ENCODE assay signal across 9 cellular contexts in genomic region chr12:100987552-100988277, GRCh38.
DNase-seq lines count a peak whose midpoint lies in the region; ATAC-seq and TF ChIP-seq lines count a peak whose summit lies in the region.
"Had no signal": no experiment of that assay in that cellular context is flagged by ENCODE, and none has a peak within 500 bp of the region (broad histone marks: within the 10 kb centered on the region; RNA-seq: fewer than 3 reads in every experiment).

No MANE protein-coding gene starts in this region.

- peak; percentile 96 for ATAC-seq in GM18498 (IDR thresholded peaks at IDR 0.05; ENCODE audit: unreplicated experiment)
- peak; percentile 95 for ATAC-seq in HG02588 (IDR thresholded peaks at IDR 0.05; ENCODE audit: unreplicated experiment)
- ATAC-seq in activated naive CD8-positive, alpha-beta T cell treated with anti-CD3 and anti-CD28 coated beads, Interleukin-2, amount 50 U/mL, for 24 hours: peak; percentile 28

- H3K4me1 ChIP-seq in mesodermal cell (ENCODE audit: control insufficient read depth, insufficient read depth, low read length, poor library complexity, severe bottlenecking): peaks cover 22% of the 10 kb centered on the region

- no peak overlapping the region for H3K4me3 Mint-ChIP-seq in activated naive CD8-positive, alpha-beta T cell treated with anti-CD3 and anti-CD28 coated beads, Interleukin-2, amount 50 U/mL, for 24 hours
- no peak overlapping the region for H3K4me3 Mint-ChIP-seq in immature natural killer cell

- DNase-seq in AG09319 (ENCODE audit: extremely low read depth, low read depth) (no peak), LHCN-M2 (ENCODE audit: low read depth) (peak; percentile 75), LoVo (ENCODE audit: low spot score) (no peak), immature natural killer cell (no peak)
- DNase-seq in activated naive CD8-positive, alpha-beta T cell treated with anti-CD3 and anti-CD28 coated beads, Interleukin-2, amount 50 U/mL, for 24 hours: no peak

- no peaks in the 10 kb centered on the region for H3K4me1 Mint-ChIP-seq in activated naive CD8-positive, alpha-beta T cell treated with anti-CD3 and anti-CD28 coated beads, Interleukin-2, amount 50 U/mL, for 24 hours
- H3K4me1 Mint-ChIP-seq in immature natural killer cell: no peaks in the 10 kb centered on the region

- H3K27me3 Mint-ChIP-seq in activated naive CD8-positive, alpha-beta T cell treated with anti-CD3 and anti-CD28 coated beads, Interleukin-2, amount 50 U/mL, for 24 hours: peaks cover 4% of the 10 kb centered on the region
- peaks cover 0 to 1% (median 0%) of the 10 kb centered on the region in 3 donors for H3K27me3 Mint-ChIP-seq in immature natural killer cell (ENCODE audit: low read depth in 3 of 3)

- 67 to 78% methylated on average over 3 of the region's 4 CpGs for WGBS in mesodermal cell (ENCODE audit: insufficient coverage in 2 of 2), 2 experiments

- no peak overlapping the region for H3K27ac Mint-ChIP-seq in activated naive CD8-positive, alpha-beta T cell treated with anti-CD3 and anti-CD28 coated beads, Interleukin-2, amount 50 U/mL, for 24 hours
- no peak overlapping the region for H3K27ac Mint-ChIP-seq in immature natural killer cell

- H3K9me3 Mint-ChIP-seq in activated naive CD8-positive, alpha-beta T cell treated with anti-CD3 and anti-CD28 coated beads, Interleukin-2, amount 50 U/mL, for 24 hours: no peaks in the 10 kb centered on the region
- peaks cover 1 to 6% (median 3%) of the 10 kb centered on the region in 6 donors for H3K9me3 Mint-ChIP-seq in immature natural killer cell

- H3K36me3 ChIP-seq in mesodermal cell (ENCODE audit: control insufficient read depth, insufficient read depth, low read length): peaks cover 33% of the 10 kb centered on the region

- no peak overlapping the region for H3K4me3 ChIP-seq in mesodermal cell (ENCODE audit: extremely low read depth, insufficient read depth, low read length, poor library complexity, severe bottlenecking)
- H3K4me3 ChIP-seq: lung had no signal

- no peaks in the 10 kb centered on the region for H3K9me3 ChIP-seq in mesodermal cell (ENCODE audit: control insufficient read depth, low read length)

- TF ChIP-seq CTCF in AG09319 (IDR thresholded peaks at IDR 0.05; ENCODE audit: low read depth, low read length): peak; percentile 36

- H3K36me3 Mint-ChIP-seq in activated naive CD8-positive, alpha-beta T cell treated with anti-CD3 and anti-CD28 coated beads, Interleukin-2, amount 50 U/mL, for 24 hours (ENCODE audit: low read depth): no peaks in the 10 kb centered on the region
- peaks cover 0 to 3% (median 0%) of the 10 kb centered on the region in 3 donors for H3K36me3 Mint-ChIP-seq in immature natural killer cell

- H3K27ac ChIP-seq in mesodermal cell (ENCODE audit: low read depth, low read length, severe bottlenecking): peak overlapping the region; percentile 63

Comparison
In these comparisons a context has a peak if more than half of its experiments do, and no peak if none do; other contexts are left out.
1. ATAC-seq: peak in every context shown above with its lines; median percentile 96 in GM18498; 95 in HG02588; 28 in activated naive CD8-positive, alpha-beta T cell treated with anti-CD3 and anti-CD28 coated beads, Interleukin-2, amount 50 U/mL, for 24 hours.